In the genomic region with DNA sequence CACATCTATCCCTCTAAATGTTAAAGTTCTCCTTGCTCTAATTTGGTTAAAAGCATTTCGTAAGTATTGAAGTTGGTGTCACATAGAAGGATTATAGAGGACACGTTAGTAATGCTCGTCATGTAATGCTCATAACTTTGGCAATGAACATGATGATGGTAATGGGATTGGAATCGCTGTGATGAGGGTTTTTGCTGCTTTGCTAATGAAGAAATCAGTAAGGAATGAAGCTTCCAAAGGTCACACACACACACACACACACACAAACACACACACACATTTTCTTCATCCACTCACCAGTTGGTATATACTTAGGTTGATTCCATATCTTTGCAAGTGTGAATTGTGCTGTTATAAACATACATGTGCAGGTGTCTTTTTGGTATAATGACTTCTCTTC, we compare ENCODE assay signal across 29 cellular contexts. TPM values are rescaled to one million over a fixed set of nuclear protein-coding genes. Genes with fewer than 3 reads are reported as not detected.
"Had no signal": no experiment of that assay in that cellular context is flagged by ENCODE, and none has a peak within 500 bp of the region (broad histone marks: within the 10 kb centered on the region; RNA-seq: fewer than 3 reads in every experiment).

No MANE protein-coding gene starts in this region.

- H3K27ac Mint-ChIP-seq: stimulated activated effector memory CD8-positive, alpha-beta T cell treated with anti-CD3 and anti-CD28 coated beads, Interleukin-12 subunit alpha, Interleukin-12 subunit beta, amount 100 ng/mL, for 72 hours; stimulated activated memory B cell treated with anti-CD40 and anti-IgM and Interleukin-4, amounts not matched to agents 10 μg/mL and 1 μg/mL and 100 μg/mL, for 72 hours; stimulated activated naive B cell treated with anti-CD40 and anti-IgM and Interleukin-4, amounts not matched to agents 10 μg/mL and 1 μg/mL and 100 μg/mL, for 72 hours; stimulated activated naive CD8-positive, alpha-beta T cell treated with anti-CD3 and anti-CD28 coated beads, Interleukin-15, amount 100 ng/mL, for 72 hours; stimulated activated naive CD8-positive, alpha-beta T cell treated with anti-CD3 and anti-CD28 coated beads, Interleukin-15, Interleukin-2, amounts not matched to agents 100 ng/mL and 50 ng/mL, for 24 hours; type B pancreatic cell had no signal

- H3K4me3 ChIP-seq: stomach, suprapubic skin, testis, thoracic aorta, thyroid gland, tibial artery, tibial nerve, upper lobe of left lung, upper lobe of right lung, uterus, vagina had no signal

- H3K36me3 ChIP-seq: stomach, suprapubic skin, thoracic aorta, thyroid gland, tibial artery, tibial nerve, upper lobe of left lung, upper lobe of right lung, uterus, vagina had no signal

- H3K36me3 Mint-ChIP-seq: stimulated activated effector memory CD8-positive, alpha-beta T cell treated with anti-CD3 and anti-CD28 coated beads, Interleukin-12 subunit alpha, Interleukin-12 subunit beta, amount 100 ng/mL, for 72 hours; stimulated activated memory B cell treated with anti-CD40 and anti-IgM and Interleukin-4, amounts not matched to agents 10 μg/mL and 1 μg/mL and 100 μg/mL, for 72 hours; stimulated activated naive B cell treated with anti-CD40 and anti-IgM and Interleukin-4, amounts not matched to agents 10 μg/mL and 1 μg/mL and 100 μg/mL, for 72 hours had no signal

- H3K27me3 ChIP-seq: stomach, suprapubic skin, testis, thyroid gland, tibial artery, tibial nerve, upper lobe of left lung, upper lobe of right lung, uterus, vagina had no signal

- FAIRE-seq: urothelium cell line had no signal

- H3K9me3 Mint-ChIP-seq: stimulated activated effector memory CD8-positive, alpha-beta T cell treated with anti-CD3 and anti-CD28 coated beads, Interleukin-12 subunit alpha, Interleukin-12 subunit beta, amount 100 ng/mL, for 72 hours; stimulated activated memory B cell treated with anti-CD40 and anti-IgM and Interleukin-4, amounts not matched to agents 10 μg/mL and 1 μg/mL and 100 μg/mL, for 72 hours; stimulated activated naive CD8-positive, alpha-beta T cell treated with anti-CD3 and anti-CD28 coated beads, Interleukin-15, amount 100 ng/mL, for 72 hours; stimulated activated naive CD8-positive, alpha-beta T cell treated with anti-CD3 and anti-CD28 coated beads, Interleukin-15, Interleukin-2, amounts not matched to agents 100 ng/mL and 50 ng/mL, for 24 hours had no signal

- H3K27ac ChIP-seq: stomach, suprapubic skin, testis, thoracic aorta, thyroid gland, tibial artery, tibial nerve, upper lobe of left lung, upper lobe of right lung, uterus, vagina had no signal

- DNase-seq: stimulated activated CD4-positive, alpha-beta T cell treated with anti-CD3 and anti-CD28 coated beads, Interleukin-2, amount 100 ng/mL, for 24 hours; stimulated activated CD4-positive, alpha-beta T cell treated with anti-CD3 and anti-CD28 coated beads, Interleukin-2, amount 100 ng/mL, for 48 hours; stimulated activated CD4-positive, alpha-beta T cell treated with anti-CD3 and anti-CD28 coated beads, Interleukin-4, amount 100 ng/mL, for 1 hour; stimulated activated CD4-positive, alpha-beta T cell treated with anti-CD3 and anti-CD28 coated beads, Interleukin-4, amount 100 ng/mL, for 24 hours; stimulated activated CD4-positive, alpha-beta T cell treated with anti-CD3 and anti-CD28 coated beads, Interleukin-4, amount 100 ng/mL, for 4 hours; stimulated activated CD8-positive, alpha-beta memory T cell treated with anti-CD3 and anti-CD28 coated beads, Interleukin-4, amount 100 ng/mL, for 48 hours; stimulated activated naive B cell treated with anti-CD40 and anti-IgM and Interleukin-4, amounts not matched to agents 10 μg/mL and 1 μg/mL and 100 μg/mL, for 72 hours; stimulated activated naive CD4-positive, alpha-beta T cell; stimulated activated naive CD4-positive, alpha-beta T cell treated with Interleukin-2 at 50 U/mL for 16 hours; stimulated activated naive CD8-positive, alpha-beta T cell treated with anti-CD3 and anti-CD28 coated beads, Interleukin-15, amount 100 ng/mL, for 72 hours; stimulated activated naive CD8-positive, alpha-beta T cell treated with anti-CD3 and anti-CD28 coated beads, Interleukin-15, Interleukin-2, amounts not matched to agents 100 U/mL and 50 U/mL, for 24 hours; stomach; substantia nigra; testis; thyroid gland; tibial artery; upper lobe of left lung; upper lobe of right lung; uterus had no signal

- H3K27me3 Mint-ChIP-seq: type B pancreatic cell had no signal

- H3K4me1 ChIP-seq: testis, tibial artery, tibial nerve, upper lobe of left lung, upper lobe of right lung, uterus had no signal

- H3K4me3 Mint-ChIP-seq: stimulated activated effector memory CD8-positive, alpha-beta T cell treated with anti-CD3 and anti-CD28 coated beads, Interleukin-12 subunit alpha, Interleukin-12 subunit beta, amount 100 ng/mL, for 72 hours; stimulated activated memory B cell treated with anti-CD40 and anti-IgM and Interleukin-4, amounts not matched to agents 10 μg/mL and 1 μg/mL and 100 μg/mL, for 72 hours; stimulated activated naive B cell treated with anti-CD40 and anti-IgM and Interleukin-4, amounts not matched to agents 10 μg/mL and 1 μg/mL and 100 μg/mL, for 72 hours; stimulated activated naive CD8-positive, alpha-beta T cell treated with anti-CD3 and anti-CD28 coated beads, Interleukin-15, amount 100 ng/mL, for 72 hours; stimulated activated naive CD8-positive, alpha-beta T cell treated with anti-CD3 and anti-CD28 coated beads, Interleukin-15, Interleukin-2, amounts not matched to agents 100 ng/mL and 50 ng/mL, for 24 hours; type B pancreatic cell had no signal

- H3K4me1 Mint-ChIP-seq: stimulated activated effector memory CD8-positive, alpha-beta T cell treated with anti-CD3 and anti-CD28 coated beads, Interleukin-12 subunit alpha, Interleukin-12 subunit beta, amount 100 ng/mL, for 72 hours; stimulated activated memory B cell treated with anti-CD40 and anti-IgM and Interleukin-4, amounts not matched to agents 10 μg/mL and 1 μg/mL and 100 μg/mL, for 72 hours; stimulated activated naive B cell treated with anti-CD40 and anti-IgM and Interleukin-4, amounts not matched to agents 10 μg/mL and 1 μg/mL and 100 μg/mL, for 72 hours; stimulated activated naive CD8-positive, alpha-beta T cell treated with anti-CD3 and anti-CD28 coated beads, Interleukin-15, amount 100 ng/mL, for 72 hours had no signal

- H3K9me3 ChIP-seq: stomach, suprapubic skin, testis, thyroid gland, upper lobe of right lung, uterus, vagina had no signal

RNA-seq across cellular contexts. Expression of a gene that starts 36.8 kb away (rescaled TPM):
- total RNA-seq: thoracic aorta, upper lobe of right lung, vagina had no signal
- polyA plus RNA-seq: urinary bladder had no signal
